In genomic region chr18:68713791-68714190, GRCh38 we compare ENCODE assay signal across 9 cellular contexts. TPM values are rescaled to one million over a fixed set of nuclear protein-coding genes. Genes with fewer than 3 reads are reported as not detected.
DNase-seq lines count a peak whose midpoint lies in the region; ATAC-seq lines count a peak whose summit lies in the region.
"Had no signal": no experiment of that assay in that cellular context is flagged by ENCODE, and none has a peak within 500 bp of the region (broad histone marks: within the 10 kb centered on the region; RNA-seq: fewer than 3 reads in every experiment).

No MANE protein-coding gene starts in this region.

- H3K4me3 Mint-ChIP-seq in activated CD4-positive, alpha-beta T cell treated with anti-CD3 and anti-CD28 coated beads for 36 hours: peak overlapping the region; percentile 99
- H3K4me3 Mint-ChIP-seq in activated CD8-positive, alpha-beta T cell treated with anti-CD3 and anti-CD28 coated beads, Interleukin-2, amount 10 ng/mL, durations not matched to agents 7 days and 5 days: peak overlapping the region; percentile 85

- DNase-seq in activated CD4-positive, alpha-beta T cell treated with anti-CD3 and anti-CD28 coated beads for 36 hours: no peak
- no peak for DNase-seq in activated CD4-positive, alpha-beta T cell treated with anti-CD3 and anti-CD28 coated beads for 48 hours
- no peak for DNase-seq in activated CD8-positive, alpha-beta T cell treated with anti-CD3 and anti-CD28 coated beads, Interleukin-2, amount 10 ng/mL, durations not matched to agents 7 days and 5 days
- peak; percentile 31 for DNase-seq in iris pigment epithelial cell (ENCODE audit: low read depth)
- DNase-seq in SKM-1 (lab: John Stamatoyannopoulos, UW; ENCODE audit: unreplicated experiment): no peak
- DNase-seq in NCI-H1436 (lab: John Stamatoyannopoulos, UW): no peak
- DNase-seq in NCI-H82 treated with DMSO at 0.1 percent for 48 hours (lab: John Stamatoyannopoulos, UW; ENCODE audit: unreplicated experiment): no peak
- DNase-seq: NCI-H1105 had no signal

- H3K27me3 ChIP-seq in subcutaneous abdominal adipose tissue (ENCODE audit: control insufficient read depth in 5 of 5, insufficient read depth in 4 of 5, low read length in 5 of 5): peaks cover 0 to 3% (median 0%) of the 10 kb centered on the region in 5 donors

- H3K9me3 Mint-ChIP-seq in activated CD4-positive, alpha-beta T cell treated with anti-CD3 and anti-CD28 coated beads for 36 hours (ENCODE audit: low read depth): no peaks in the 10 kb centered on the region
- no peaks in the 10 kb centered on the region for H3K9me3 Mint-ChIP-seq in activated CD8-positive, alpha-beta T cell treated with anti-CD3 and anti-CD28 coated beads, Interleukin-2, amount 10 ng/mL, durations not matched to agents 7 days and 5 days (ENCODE audit: insufficient read depth)

- no peaks in the 10 kb centered on the region for H3K9me3 ChIP-seq in subcutaneous abdominal adipose tissue (ENCODE audit: control insufficient read depth in 5 of 5, low read length in 5 of 5)

- H3K27ac ChIP-seq in subcutaneous abdominal adipose tissue (ENCODE audit: low read depth, low read length): peak overlapping the region; percentile 70

- H3K36me3 ChIP-seq in subcutaneous abdominal adipose tissue (ENCODE audit: control insufficient read depth in 5 of 5, insufficient read depth in 5 of 5, low read length in 5 of 5): peaks cover 23 to 32% (median 29%) of the 10 kb centered on the region in 5 donors

- CTCF ChIA-PET in activated CD4-positive, alpha-beta T cell treated with anti-CD3 and anti-CD28 coated beads for 36 hours (lab: Charles Lee): no interaction called here
- CTCF ChIA-PET in activated CD8-positive, alpha-beta T cell treated with anti-CD3 and anti-CD28 coated beads, Interleukin-2, amount 10 ng/mL, durations not matched to agents 7 days and 5 days (lab: Charles Lee): interaction anchor here (1.3 kb wide), 1 partner anchor 9 kb away, joined by 4 read pairs; no protein-coding TSS in a partner anchor

- H3K27me3 Mint-ChIP-seq in activated CD4-positive, alpha-beta T cell treated with anti-CD3 and anti-CD28 coated beads for 36 hours: no peaks in the 10 kb centered on the region
- H3K27me3 Mint-ChIP-seq in activated CD8-positive, alpha-beta T cell treated with anti-CD3 and anti-CD28 coated beads, Interleukin-2, amount 10 ng/mL, durations not matched to agents 7 days and 5 days (ENCODE audit: low read depth): no peaks in the 10 kb centered on the region

- H3K4me1 ChIP-seq in subcutaneous abdominal adipose tissue (ENCODE audit: control insufficient read depth in 5 of 5, insufficient read depth in 5 of 5, low read length in 5 of 5): peaks cover 3 to 27% (median 23%) of the 10 kb centered on the region in 5 donors

- peak overlapping the region; percentile 97 for H3K27ac Mint-ChIP-seq in activated CD4-positive, alpha-beta T cell treated with anti-CD3 and anti-CD28 coated beads for 36 hours
- H3K27ac Mint-ChIP-seq in activated CD8-positive, alpha-beta T cell treated with anti-CD3 and anti-CD28 coated beads, Interleukin-2, amount 10 ng/mL, durations not matched to agents 7 days and 5 days: peak overlapping the region; percentile 88

- H3K36me3 Mint-ChIP-seq in activated CD4-positive, alpha-beta T cell treated with anti-CD3 and anti-CD28 coated beads for 36 hours (ENCODE audit: low read depth): peaks cover 40% of the 10 kb centered on the region
- peaks cover 45% of the 10 kb centered on the region for H3K36me3 Mint-ChIP-seq in activated CD8-positive, alpha-beta T cell treated with anti-CD3 and anti-CD28 coated beads, Interleukin-2, amount 10 ng/mL, durations not matched to agents 7 days and 5 days (ENCODE audit: low read depth)

- H3K9ac ChIP-seq in subcutaneous abdominal adipose tissue (ENCODE audit: low read length in 5 of 5): peak overlapping the region; percentile 40 to 90 (median 88)

- ATAC-seq in activated CD4-positive, alpha-beta T cell treated with anti-CD3 and anti-CD28 coated beads for 36 hours: no peak
- no peak for ATAC-seq in activated CD8-positive, alpha-beta T cell treated with anti-CD3 and anti-CD28 coated beads, Interleukin-2, amount 10 ng/mL, durations not matched to agents 7 days and 5 days

- POLR2A ChIA-PET in activated CD4-positive, alpha-beta T cell treated with anti-CD3 and anti-CD28 coated beads for 36 hours (lab: Charles Lee): no interaction called here
- POLR2A ChIA-PET in activated CD8-positive, alpha-beta T cell treated with anti-CD3 and anti-CD28 coated beads, Interleukin-2, amount 10 ng/mL, durations not matched to agents 7 days and 5 days (lab: Charles Lee): no interaction called here

- intact Hi-C loops in activated CD4-positive, alpha-beta T cell treated with anti-CD3 and anti-CD28 coated beads for 36 hours (cut with DNase I, micrococcal nuclease): loop anchor here in 1 of 2 experiments (10.0 kb wide), 1 partner anchor 1199 kb away; the partner anchor contains the start of gene DSEL

- peak overlapping the region; percentile 92 to 99 (median 98) for H3K4me3 ChIP-seq in subcutaneous abdominal adipose tissue (ENCODE audit: low read depth in 1 of 5, low read length in 5 of 5)

- H3K4me1 Mint-ChIP-seq in activated CD4-positive, alpha-beta T cell treated with anti-CD3 and anti-CD28 coated beads for 36 hours: peaks cover 40% of the 10 kb centered on the region
- H3K4me1 Mint-ChIP-seq in activated CD8-positive, alpha-beta T cell treated with anti-CD3 and anti-CD28 coated beads, Interleukin-2, amount 10 ng/mL, durations not matched to agents 7 days and 5 days (ENCODE audit: low read depth): peaks cover 30% of the 10 kb centered on the region

RNA-seq across cellular contexts. Expression of gene TMX3, which starts 1.1 kb away (rescaled TPM):
- 10 to 100 TPM; 46.9 to 49.9 TPM for total RNA-seq in activated CD4-positive, alpha-beta T cell treated with anti-CD3 and anti-CD28 coated beads for 36 hours
- 10 to 100 TPM; 51.8 to 53.3 TPM for total RNA-seq in activated CD8-positive, alpha-beta T cell treated with anti-CD3 and anti-CD28 coated beads, Interleukin-2, amount 10 ng/mL, durations not matched to agents 7 days and 5 days
